ENCODE assay signal across 17 cellular contexts in genomic region chrX:131287556-131288179, GRCh38. TPM values are rescaled to one million over a fixed set of nuclear protein-coding genes. Genes with fewer than 3 reads are reported as not detected.
DNase-seq lines count a peak whose midpoint lies in the region; ATAC-seq, FAIRE-seq and TF ChIP-seq lines count a peak whose summit lies in the region.
"Had no signal": no experiment of that assay in that cellular context is flagged by ENCODE, and none has a peak within 500 bp of the region (broad histone marks: within the 10 kb centered on the region; RNA-seq: fewer than 3 reads in every experiment).

No MANE protein-coding gene starts in this region.

- H3K36me3 ChIP-seq in HepG2 (replicated peaks in 1 of 2; ENCODE audit: control insufficient read depth in 1 of 2, insufficient read depth in 2 of 2, low read length in 2 of 2) (peaks cover 1 to 20% of the 10 kb centered on the region in 2 experiments; a peak in 2 of 5 replicates), right lobe of liver (no peaks in the 10 kb centered on the region), iPS-18a (ENCODE audit: control insufficient read depth, low read depth, low read length) (no peaks in the 10 kb centered on the region)
- H3K36me3 ChIP-seq: BLaER1 had no signal

- H3K36me3 Mint-ChIP-seq in neural crest cell (ENCODE audit: low read depth) (no peaks in the 10 kb centered on the region), glutamatergic neuron (ENCODE audit: unreplicated experiment) (no peaks in the 10 kb centered on the region), HFFc6 (ENCODE audit: low read depth) (no peaks in the 10 kb centered on the region)
- H3K36me3 Mint-ChIP-seq: CD8-positive, alpha-beta memory T cell had no signal

- H3K9me3 ChIP-seq in HepG2 (ENCODE audit: low read length) (no peaks in the 10 kb centered on the region), right lobe of liver (no peaks in the 10 kb centered on the region), iPS-18a (ENCODE audit: control insufficient read depth, low read depth, low read length) (peaks cover 9% of the 10 kb centered on the region)
- H3K9me3 ChIP-seq: BLaER1, Caco-2 had no signal

- no peak for TF ChIP-seq RAD21 in HepG2 (CRISPR knock-in tag; IDR thresholded peaks at IDR 0.05)

- BruUV-seq in HepG2 (replicated peaks; lab: Mats Ljungman, UMichigan): no TSS peak

- DNase-seq in HepG2 (ENCODE audit: low spot score) (peak; percentile 69), right lobe of liver (no peak), neural crest cell (ENCODE audit: low read depth, low spot score) (no peak), glutamatergic neuron (no peak), T-helper 1 cell (no peak), HFFc6 (no peak), GM12892 (ENCODE audit: insufficient read length) (no peak)
- DNase-seq: AML-193; Caco-2; CD8-positive, alpha-beta memory T cell; DND-41; GDM1; GOT3; HCEC 1CT had no signal

- POLR2A ChIA-PET in HepG2 (lab: Yijun Ruan, JAX): interaction anchor here (1.0 to 1.6 kb wide), 2 partner anchors 16 to 24 kb away, joined by 4 to 5 read pairs; no protein-coding TSS in a partner anchor

- peaks cover 26% of the 10 kb centered on the region for H3K4me1 Mint-ChIP-seq in neural crest cell
- no peaks in the 10 kb centered on the region for H3K4me1 Mint-ChIP-seq in glutamatergic neuron (ENCODE audit: low read depth, unreplicated experiment)
- no peaks in the 10 kb centered on the region for H3K4me1 Mint-ChIP-seq in HFFc6 (ENCODE audit: low read depth)
- H3K4me1 Mint-ChIP-seq: CD8-positive, alpha-beta memory T cell had no signal

- TF ChIP-seq CTCF in HepG2 (CRISPR knock-in tag; IDR thresholded peaks at IDR 0.05): no peak
- no peak for TF ChIP-seq CTCF in right lobe of liver (IDR thresholded peaks at IDR 0.05)
- TF ChIP-seq CTCF in neural crest cell (conservative IDR thresholded peaks at IDR 0.05): no peak
- TF ChIP-seq CTCF in glutamatergic neuron (IDR thresholded peaks at IDR 0.05; ENCODE audit: partially characterized antibody, unreplicated experiment): no peak
- no peak for TF ChIP-seq CTCF in HFFc6 (IDR thresholded peaks at IDR 0.05)

- peak overlapping the region; percentile 86 for H3K4me2 ChIP-seq in HepG2 (ENCODE audit: low read depth, low read length)
- H3K4me2 ChIP-seq: BLaER1 had no signal

- H3K27me3 Mint-ChIP-seq in neural crest cell (ENCODE audit: low read depth) (no peaks in the 10 kb centered on the region), glutamatergic neuron (ENCODE audit: unreplicated experiment) (no peaks in the 10 kb centered on the region), HFFc6 (ENCODE audit: insufficient read depth) (no peaks in the 10 kb centered on the region; the same call in 1 of the 2 replicates)

- H3K4me3 Mint-ChIP-seq in neural crest cell (peak overlapping the region; percentile 49), glutamatergic neuron (ENCODE audit: unreplicated experiment) (no peak overlapping the region), HFFc6 (no peak overlapping the region)
- H3K4me3 Mint-ChIP-seq: CD8-positive, alpha-beta memory T cell had no signal

- TF ChIP-seq POLR2A in HepG2 (IDR thresholded peaks at IDR 0.05; ENCODE audit: insufficient read depth in 1 of 2, low read depth in 2 of 2, low read length in 2 of 2): no peak
- no peak for TF ChIP-seq POLR2A in right lobe of liver (IDR thresholded peaks at IDR 0.05)
- TF ChIP-seq POLR2A in GM12892 (IDR thresholded peaks at IDR 0.05; ENCODE audit: low read depth, low read length): no peak

- H3K27ac Mint-ChIP-seq in neural crest cell (ENCODE audit: unreplicated experiment) (no peak overlapping the region), glutamatergic neuron (ENCODE audit: unreplicated experiment) (no peak overlapping the region), HFFc6 (no peak overlapping the region)

- no peaks in the 10 kb centered on the region for H3K9me3 Mint-ChIP-seq in neural crest cell
- H3K9me3 Mint-ChIP-seq in glutamatergic neuron (ENCODE audit: unreplicated experiment): no peaks in the 10 kb centered on the region
- H3K9me3 Mint-ChIP-seq in HFFc6: no peaks in the 10 kb centered on the region
- H3K9me3 Mint-ChIP-seq: CD8-positive, alpha-beta memory T cell had no signal

- H4K20me1 ChIP-seq in HepG2 (ENCODE audit: insufficient read depth, low read length): no peaks in the 10 kb centered on the region

- peak overlapping the region; percentile 68 to 73 (median 72) for H3K4me3 ChIP-seq in HepG2 (replicated peaks in 1 of 3; ENCODE audit: insufficient read depth in 1 of 3, low read depth in 2 of 3, low read length in 3 of 3)
- H3K4me3 ChIP-seq in right lobe of liver: no peak overlapping the region
- H3K4me3 ChIP-seq in iPS-18a (ENCODE audit: low read length): peak overlapping the region; percentile 62
- H3K4me3 ChIP-seq: BLaER1 had no signal

- 2% methylated on average over 3 of the region's 4 CpGs for WGBS in HepG2 (ENCODE audit: low lambda C conversion rate)
- 33% methylated on average over 4 of the region's 4 CpGs for WGBS in right lobe of liver (ENCODE audit: insufficient coverage, low coverage, low lambda C conversion rate, missing lambda C conversion rate)

- H3K9ac ChIP-seq in HepG2 (ENCODE audit: insufficient read depth, low read depth, low read length): peak overlapping the region; percentile 71
- no peak overlapping the region for H3K9ac ChIP-seq in iPS-18a (ENCODE audit: low read length)
- H3K9ac ChIP-seq: BLaER1 had no signal

- H3K27ac ChIP-seq in HepG2 (ENCODE audit: extremely low read length, insufficient read depth, low read length) (peak overlapping the region; percentile 87), right lobe of liver (no peak overlapping the region), iPS-18a (ENCODE audit: low read length) (no peak overlapping the region)
- H3K27ac ChIP-seq: 22Rv1, BLaER1 had no signal

- ATAC-seq in HepG2: peak; percentile 88
- no peak for ATAC-seq in right lobe of liver

- intact Hi-C loops in HepG2 (cut with micrococcal nuclease; ENCODE audit: unreplicated experiment): no loop called here
- intact Hi-C loops in right lobe of liver (cut with DNase I): no loop called here

- peak; percentile 95 for FAIRE-seq in HepG2 (lab: Jason Lieb, UNC)
- FAIRE-seq in GM12892 (lab: Jason Lieb, UNC): no peak

- TF ChIP-seq EP300 in HepG2 (IDR thresholded peaks at IDR 0.05; ENCODE audit: low read depth in 2 of 2, low read length in 2 of 2) (peak in 1 of 2 experiments; percentile 67; a peak in 1 of 4 replicates), HepG2 (CRISPR knock-in tag; IDR thresholded peaks at IDR 0.05; ENCODE audit: borderline replicate concordance) (no peak)

- CTCF ChIA-PET in HepG2 (lab: Yijun Ruan, JAX; ENCODE audit: low intra/inter-chr PET ratio, low total read pairs): no interaction called here

- no peak overlapping the region for H2AFZ ChIP-seq in HepG2 (ENCODE audit: low read length)

- H3K4me1 ChIP-seq in HepG2 (ENCODE audit: insufficient read depth, low read length) (peaks cover 10% of the 10 kb centered on the region), right lobe of liver (no peaks in the 10 kb centered on the region), iPS-18a (ENCODE audit: control insufficient read depth, low read depth, low read length) (peaks cover 23% of the 10 kb centered on the region)
- H3K4me1 ChIP-seq: BLaER1, Caco-2 had no signal

- H3K79me2 ChIP-seq in HepG2 (ENCODE audit: insufficient read depth, low read length): no peaks in the 10 kb centered on the region

- H3K27me3 ChIP-seq in HepG2 (ENCODE audit: control insufficient read depth in 1 of 2, insufficient read depth in 2 of 2, low read length in 2 of 2) (no peaks in the 10 kb centered on the region), right lobe of liver (no peaks in the 10 kb centered on the region), iPS-18a (ENCODE audit: control insufficient read depth, insufficient read depth, low read length) (no peaks in the 10 kb centered on the region)

- in situ Hi-C loops in HepG2 (cut with HindIII; ENCODE audit: extremely low pct_ligation_motif_present, low pct_unique_long_range_greater_than_20kb): no loop called here

TF ChIP-seq in HepG2, 621 proteins besides CTCF, POLR2A, EP300 and RAD21 (continues in another document):
- TF ChIP-seq THAP11 (CRISPR knock-in tag; IDR thresholded peaks at IDR 0.05) (no peak), ZNF615 (CRISPR knock-in tag; IDR thresholded peaks at IDR 0.05; ENCODE audit: borderline replicate concordance) (no peak)

RNA-seq across cellular contexts. Expression of gene IGSF1, which starts 1.4 kb away (rescaled TPM):
- total RNA-seq in HepG2 (2016; rRNA removed; fragmentation: Illumina TruSeq; extraction: Trizol) (24.8 and 58.7 TPM in 2 replicates), right lobe of liver (under 1 TPM; 0.24 to 0.64 (median 0.40) TPM), neural crest cell (3.8 and 3.9 TPM in 2 replicates), glutamatergic neuron (ENCODE audit: unreplicated experiment) (3.0 TPM)
- 3.7 and 3.8 TPM in 2 replicates for total RNA-seq in HepG2 (2016; cell fraction: cytosol; rRNA removed; fragmentation: Illumina TruSeq; extraction: Trizol; ENCODE audit: low read depth)
- total RNA-seq in HepG2 (2016; cell fraction: insoluble cytoplasmic fraction; rRNA removed; fragmentation: Illumina TruSeq; extraction: Trizol): 22.7 and 58.3 TPM in 2 replicates
- 10.9 and 11.5 TPM in 2 replicates for total RNA-seq in HepG2 (2016; cell fraction: membrane; rRNA removed; fragmentation: Illumina TruSeq; extraction: Trizol)
- 54.0 and 67.7 TPM in 2 replicates for total RNA-seq in HepG2 (2016; cell fraction: nucleus; rRNA removed; fragmentation: Illumina TruSeq; extraction: Trizol)
- 108 and 134 TPM in 2 replicates for polyA plus RNA-seq in HepG2 (2011; rRNA removed)
- 83.2 and 110 TPM in 2 replicates for polyA plus RNA-seq in HepG2 (2011; cell fraction: cytosol; rRNA removed)
- 140 and 182 TPM in 2 replicates for polyA plus RNA-seq in HepG2 (2011; cell fraction: nucleus; rRNA removed)
- polyA plus RNA-seq in HepG2 (2012): 175 and 188 TPM in 2 replicates
- polyA plus RNA-seq in HepG2 (2016; cell fraction: cytosol; fragmentation: Illumina TruSeq; extraction: Trizol; ENCODE audit: low read depth): 5.3 and 6.3 TPM in 2 replicates
- 21.5 and 25.4 TPM in 2 replicates for polyA plus RNA-seq in HepG2 (2016; cell fraction: insoluble cytoplasmic fraction; fragmentation: Illumina TruSeq; extraction: Trizol; ENCODE audit: low read depth)
- polyA plus RNA-seq in HepG2 (2016; cell fraction: membrane; fragmentation: Illumina TruSeq; extraction: Trizol; ENCODE audit: low read depth): 10.2 TPM in 2 replicates
- 83.2 and 83.9 TPM in 2 replicates for polyA plus RNA-seq in HepG2 (2016; cell fraction: nucleus; fragmentation: Illumina TruSeq; extraction: Trizol; ENCODE audit: insufficient read depth, low read depth)
- polyA minus RNA-seq in HepG2 (2011; rRNA and poly(A)+ RNA removed; ENCODE audit: low replicate concordance): 0.70 and 117 TPM in 2 replicates
- 50.5 and 76.1 TPM in 2 replicates for polyA minus RNA-seq in HepG2 (2011; cell fraction: cytosol; rRNA and poly(A)+ RNA removed)
- polyA minus RNA-seq in HepG2 (2011; cell fraction: nucleus; rRNA and poly(A)+ RNA removed): 42.1 and 64.9 TPM in 2 replicates
- total RNA-seq in HFFc6 (2021; fragmentation: NEBNext Ultra II Directional; extraction: Animal tissue kit (Norgen Biotek cat#: 25700)): not detected
- polyA plus RNA-seq in GM12892 (2012; ENCODE audit: missing spikeins): not detected
- total RNA-seq: CD8-positive, alpha-beta memory T cell had no signal
- polyA plus RNA-seq: CD8-positive, alpha-beta memory T cell had no signal

Comparison
In these comparisons a context has a peak if more than half of its experiments do, and no peak if none do; other contexts are left out.
1. H3K4me3 ChIP-seq: peak in HepG2 (3 of 3) and iPS-18a (single experiment); none in right lobe of liver (0 of 3).